21 cellular contexts compared by ENCODE assay signal in genomic region chr7:95874541-95875265, GRCh38.
A peak's percentile ranks its signal among the peaks of the same experiment; 100 is the strongest.
DNase-seq lines count a peak whose midpoint lies in the region; FAIRE-seq lines count a peak whose summit lies in the region.
"Had no signal": no experiment of that assay in that cellular context is flagged by ENCODE, and none has a peak within 500 bp of the region (broad histone marks: within the 10 kb centered on the region; RNA-seq: fewer than 3 reads in every experiment).

No MANE protein-coding gene starts in this region.

- peak; percentile 56 for FAIRE-seq in urothelium cell line (lab: Jason Lieb, UNC)

- DNase-seq in DMS 273 (lab: John Stamatoyannopoulos, UW; ENCODE audit: unreplicated experiment) (peak; percentile 37), DMS 273 treated with DMSO at 0.1 percent for 48 hours (lab: John Stamatoyannopoulos, UW) (no peak), cerebellum (ENCODE audit: low spot score) (peak; percentile 40), myocyte (ENCODE audit: low read depth) (peak; percentile 64), urothelium cell line (ENCODE audit: low spot score) (peak; percentile 34), putamen (ENCODE audit: low spot score) (no peak), NOMO-1 (lab: John Stamatoyannopoulos, UW; ENCODE audit: unreplicated experiment in 2 of 2) (no peak)
- no peak for DNase-seq in activated CD4-positive, alpha-beta T cell treated with anti-CD3 and anti-CD28 coated beads, Interleukin-2, amount 50 U/mL, for 1 hour
- DNase-seq: activated CD4-positive, alpha-beta T cell treated with anti-CD3 and anti-CD28 coated beads for 1 hour; activated CD8-positive, alpha-beta memory T cell treated with anti-CD3 and anti-CD28 coated beads for 24 hours; activated naive CD4-positive, alpha-beta T cell treated with anti-CD3 and anti-CD28 coated beads, Interleukin-2, amount 10 ng/mL, durations not matched to agents 7 days and 5 days; activated T-cell treated with anti-CD3 and anti-CD28 coated beads, Interleukin-2, amount 50 U/mL, for 48 hours; CD4-positive, alpha-beta memory T cell; DMS53; effector CD8-positive, alpha-beta T cell; GF-D8; mesendoderm; naive thymus-derived CD8-positive, alpha-beta T cell; NCI-H187; sigmoid colon; T-helper 1 cell had no signal

Comparison
In these comparisons a context has a peak if more than half of its experiments do, and no peak if none do; other contexts are left out.
1. DNase-seq: peak in DMS 273 (single experiment), cerebellum (single experiment), myocyte (single experiment) and urothelium cell line (single experiment); none in DMS 273 treated with DMSO at 0.1 percent for 48 hours (single experiment), putamen (single experiment), NOMO-1 (0 of 2) and activated CD4-positive, alpha-beta T cell treated with anti-CD3 and anti-CD28 coated beads, Interleukin-2, amount 50 U/mL, for 1 hour (single experiment).